Comparison of ENCODE assay signal across 10 cellular contexts in the genomic region with DNA sequence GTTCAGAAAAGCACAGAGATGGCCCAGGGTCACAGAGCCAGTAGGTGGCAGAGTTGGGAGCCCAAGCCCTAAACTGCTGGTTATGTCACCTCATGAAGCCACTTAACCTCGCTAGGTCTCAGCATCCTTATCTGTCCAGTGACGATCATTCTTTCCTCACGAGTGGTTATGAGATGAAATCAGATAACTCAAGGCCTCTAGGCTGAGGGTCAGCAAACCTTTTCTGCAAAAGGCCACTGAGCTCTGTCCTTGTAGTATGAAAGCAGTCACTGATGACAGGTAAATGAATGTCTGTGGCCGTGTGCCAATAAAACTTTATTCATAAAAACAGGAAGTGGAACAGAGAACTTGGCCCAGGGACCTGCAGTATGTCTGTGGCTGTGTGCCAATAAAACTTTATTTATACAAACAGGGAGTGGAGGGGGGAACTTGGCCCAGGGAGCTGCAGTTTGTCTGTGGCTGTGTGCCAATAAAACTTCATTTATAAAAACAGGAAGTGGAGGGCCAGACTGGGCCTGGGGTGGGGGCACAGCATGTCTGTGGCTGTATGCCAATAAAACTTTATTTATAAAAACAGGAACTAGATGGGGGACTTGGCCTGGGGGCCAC.
DNase-seq lines count a peak whose midpoint lies in the region; ATAC-seq and TF ChIP-seq lines count a peak whose summit lies in the region.
"Had no signal": no experiment of that assay in that cellular context is flagged by ENCODE, and none has a peak within 500 bp of the region (broad histone marks: within the 10 kb centered on the region; RNA-seq: fewer than 3 reads in every experiment).

No MANE protein-coding gene starts in this region.

- TF ChIP-seq CTCF in CD8-positive, alpha-beta T cell (IDR thresholded peaks at IDR 0.05) = no peak
- no peak for TF ChIP-seq CTCF in activated B cell treated with CpG ODN at 0.5 μM for 24 hours (IDR thresholded peaks at IDR 0.05)
- TF ChIP-seq CTCF in lower lobe of right lung (IDR thresholded peaks at IDR 0.05) = no peak
- no peak for TF ChIP-seq CTCF in mucosa of descending colon (IDR thresholded peaks at IDR 0.05)

- no peaks in the 10 kb centered on the region for H3K9me3 ChIP-seq in CD8-positive, alpha-beta T cell (ENCODE audit: low read length)
- H3K9me3 ChIP-seq in lower lobe of right lung (peaks cover 7% of the 10 kb centered on the region), mucosa of descending colon (peaks cover 13% of the 10 kb centered on the region)

- peak in 1 of 7 experiments; percentile 20 for DNase-seq in CD8-positive, alpha-beta T cell
- DNase-seq in KBM-7 (peak; percentile 96), activated B cell treated with CpG ODN at 0.5 μM for 24 hours (peak; percentile 16), lower lobe of right lung (peak; percentile 75), mucosa of descending colon (no peak), head of caudate nucleus (no peak)
- DNase-seq in activated CD8-positive, alpha-beta memory T cell treated with anti-CD3 and anti-CD28 coated beads for 24 hours = no peak
- DNase-seq: NCI-H2171 treated with DMSO at 0.1 percent for 48 hours had no signal

- peaks cover 43% of the 10 kb centered on the region for H3K4me1 Mint-ChIP-seq in CD8-positive, alpha-beta T cell (ENCODE audit: low read depth)
- H3K4me1 Mint-ChIP-seq in activated B cell treated with CpG ODN at 0.5 μM for 24 hours = peaks cover 97% of the 10 kb centered on the region

- POLR2A ChIA-PET in CD8-positive, alpha-beta T cell (lab: Charles Lee) = interaction anchor here (1.2 to 3.9 kb wide), 3 partner anchors 10 to 155 kb away, joined by 3 to 24 read pairs (median 8); a partner anchor contains a TSS
- POLR2A ChIA-PET in activated B cell treated with CpG ODN at 0.5 μM for 24 hours (lab: Charles Lee) = interaction anchor here (0.5 to 21.5 kb wide), 4 partner anchors 17 to 175 kb away, joined by 3 to 582 read pairs (median 86); a partner anchor contains a TSS

- ATAC-seq in CD8-positive, alpha-beta T cell = no peak
- no peak for ATAC-seq in activated B cell treated with CpG ODN at 0.5 μM for 24 hours (ENCODE audit: low read depth)
- no peak for ATAC-seq in lower lobe of right lung
- no peak for ATAC-seq in GM21737 (IDR thresholded peaks at IDR 0.05; ENCODE audit: unreplicated experiment)
- no peak for ATAC-seq in mucosa of descending colon

- H3K4me3 ChIP-seq in CD8-positive, alpha-beta T cell (ENCODE audit: low read depth, low read length) = no peak overlapping the region
- H3K4me3 ChIP-seq in lower lobe of right lung (no peak overlapping the region), mucosa of descending colon (no peak overlapping the region)
- H3K4me3 ChIP-seq: hepatocyte had no signal

- peaks cover 28% of the 10 kb centered on the region for H3K4me1 ChIP-seq in CD8-positive, alpha-beta T cell (ENCODE audit: insufficient read depth, low read length)
- H3K4me1 ChIP-seq in lower lobe of right lung (peaks cover 51% of the 10 kb centered on the region), mucosa of descending colon (ENCODE audit: low read depth) (no peaks in the 10 kb centered on the region)

- no peaks in the 10 kb centered on the region for H3K36me3 Mint-ChIP-seq in CD8-positive, alpha-beta T cell
- peaks cover 14% of the 10 kb centered on the region for H3K36me3 Mint-ChIP-seq in activated B cell treated with CpG ODN at 0.5 μM for 24 hours (ENCODE audit: low read depth)

- in situ Hi-C loops in KBM-7 (cut with MboI; ENCODE audit: low pct_unique_long_range_greater_than_20kb, low sequenced_read_pairs) = no loop called here

- no peak overlapping the region for H3K27ac ChIP-seq in CD8-positive, alpha-beta T cell (ENCODE audit: low read depth, low read length)
- H3K27ac ChIP-seq in lower lobe of right lung = peak overlapping the region; percentile 75
- H3K27ac ChIP-seq: hepatocyte had no signal

- H3K4me3 Mint-ChIP-seq in CD8-positive, alpha-beta T cell = no peak overlapping the region
- peak overlapping the region; percentile 55 for H3K4me3 Mint-ChIP-seq in activated B cell treated with CpG ODN at 0.5 μM for 24 hours

- H3K27ac Mint-ChIP-seq in CD8-positive, alpha-beta T cell = peak overlapping the region; percentile 27
- peak overlapping the region; percentile 94 for H3K27ac Mint-ChIP-seq in activated B cell treated with CpG ODN at 0.5 μM for 24 hours

- CTCF ChIA-PET in CD8-positive, alpha-beta T cell (lab: Charles Lee) = interaction anchor here (1.0 to 4.1 kb wide), 6 partner anchors 10 to 157 kb away, joined by 3 to 25 read pairs (median 4); no protein-coding TSS in a partner anchor
- CTCF ChIA-PET in activated B cell treated with CpG ODN at 0.5 μM for 24 hours (lab: Charles Lee) = interaction anchor here (14.6 kb wide), 1 partner anchor 16 kb away, joined by 336 read pairs; no protein-coding TSS in a partner anchor

- no peaks in the 10 kb centered on the region for H3K27me3 ChIP-seq in CD8-positive, alpha-beta T cell (ENCODE audit: insufficient read depth, low read length)
- no peaks in the 10 kb centered on the region for H3K27me3 ChIP-seq in lower lobe of right lung (ENCODE audit: low read depth)
- H3K27me3 ChIP-seq: hepatocyte had no signal

- intact Hi-C loops in CD8-positive, alpha-beta T cell (cut with DNase I, micrococcal nuclease) = no loop called here
- intact Hi-C loops in activated B cell treated with CpG ODN at 0.5 μM for 24 hours (cut with micrococcal nuclease) = no loop called here
- intact Hi-C loops in lower lobe of right lung (cut with DNase I) = no loop called here
- intact Hi-C loops in mucosa of descending colon (cut with DNase I, micrococcal nuclease) = no loop called here
- intact Hi-C loops in head of caudate nucleus (cut with DNase I) = no loop called here

- no peaks in the 10 kb centered on the region for H3K36me3 ChIP-seq in CD8-positive, alpha-beta T cell (ENCODE audit: insufficient read depth, low read length)
- H3K36me3 ChIP-seq in lower lobe of right lung (no peaks in the 10 kb centered on the region), mucosa of descending colon (ENCODE audit: low read depth) (no peaks in the 10 kb centered on the region)

- H3K27me3 Mint-ChIP-seq in CD8-positive, alpha-beta T cell (ENCODE audit: low read depth) = no peaks in the 10 kb centered on the region
- no peaks in the 10 kb centered on the region for H3K27me3 Mint-ChIP-seq in activated B cell treated with CpG ODN at 0.5 μM for 24 hours

- no peaks in the 10 kb centered on the region for H3K9me3 Mint-ChIP-seq in CD8-positive, alpha-beta T cell
- H3K9me3 Mint-ChIP-seq in activated B cell treated with CpG ODN at 0.5 μM for 24 hours = no peaks in the 10 kb centered on the region

Comparison
In these comparisons a context has a peak if more than half of its experiments do, and no peak if none do; other contexts are left out.
1. DNase-seq: peak in KBM-7 (single experiment), activated B cell treated with CpG ODN at 0.5 μM for 24 hours (single experiment) and lower lobe of right lung (single experiment); none in activated CD8-positive, alpha-beta memory T cell treated with anti-CD3 and anti-CD28 coated beads for 24 hours (single experiment), mucosa of descending colon (0 of 3) and head of caudate nucleus (0 of 42).